Comparison of ENCODE assay signal across 23 cellular contexts in genomic region chr11:102551188-102551781, GRCh38. TPM values are rescaled to one million over a fixed set of nuclear protein-coding genes. Genes with fewer than 3 reads are reported as not detected.
DNase-seq lines count a peak whose midpoint lies in the region; ATAC-seq, FAIRE-seq and TF ChIP-seq lines count a peak whose summit lies in the region.
"Had no signal": no experiment of that assay in that cellular context is flagged by ENCODE, and none has a peak within 500 bp of the region (broad histone marks: within the 10 kb centered on the region; RNA-seq: fewer than 3 reads in every experiment).

No MANE protein-coding gene starts in this region.

- H3K27me3 ChIP-seq in H9 (ENCODE audit: insufficient read depth, low read length), result no peaks in the 10 kb centered on the region
- no peaks in the 10 kb centered on the region for H3K27me3 ChIP-seq in GM12878 (replicated peaks in 1 of 2; ENCODE audit: control insufficient read depth in 2 of 2, insufficient read depth in 2 of 2, low read length in 1 of 2)
- H3K27me3 ChIP-seq in neuronal stem cell (ENCODE audit: control insufficient read depth in 3 of 3, insufficient read depth in 3 of 3, low read depth in 1 of 3, low read length in 3 of 3), result no peaks in the 10 kb centered on the region
- H3K27me3 ChIP-seq: brain microvascular endothelial cell, testis had no signal

- H2BK20ac ChIP-seq in H9 (ENCODE audit: low read depth, low read length, poor library complexity, severe bottlenecking), result no peak overlapping the region

- H3K4me3 Mint-ChIP-seq in H9, result no peak overlapping the region
- H3K4me3 Mint-ChIP-seq: activated CD4-positive, alpha-beta memory T cell treated with anti-CD3 and anti-CD28 coated beads for 36 hours had no signal

- intact Hi-C loops in GM12878 (cut with micrococcal nuclease; ENCODE audit: unreplicated experiment), result no loop called here

- H3K14ac ChIP-seq in H9 (ENCODE audit: insufficient read depth, low read length), result no peak overlapping the region
- no peak overlapping the region for H3K14ac ChIP-seq in neuronal stem cell (ENCODE audit: low read length)

- H3K36me3 ChIP-seq in GM12878 (ENCODE audit: control insufficient read depth in 2 of 2, insufficient read depth in 2 of 2, low read length in 1 of 2) (no peaks in the 10 kb centered on the region), neuronal stem cell (replicated peaks in 1 of 2; ENCODE audit: control insufficient read depth in 2 of 2, insufficient read depth in 2 of 2, low read length in 2 of 2) (no peaks in the 10 kb centered on the region)
- H3K36me3 ChIP-seq: brain microvascular endothelial cell, WERI-Rb-1 had no signal

- no peak for FAIRE-seq in GM12878 (lab: Jason Lieb, UNC)
- FAIRE-seq: small intestine had no signal

- H2BK5ac ChIP-seq in H9 (ENCODE audit: insufficient read length, low read length) (no peak overlapping the region), neuronal stem cell (ENCODE audit: low read length) (no peak overlapping the region)

- peaks cover 2% of the 10 kb centered on the region for H3K4me1 ChIP-seq in H9 (ENCODE audit: insufficient read depth, low read length)
- peaks cover 49% of the 10 kb centered on the region for H3K4me1 ChIP-seq in GM12878 (ENCODE audit: control insufficient read depth, insufficient read depth, low read length)
- peaks cover 0 to 6% of the 10 kb centered on the region in 2 donors for H3K4me1 ChIP-seq in neuronal stem cell (ENCODE audit: control insufficient read depth in 2 of 2, insufficient read depth in 1 of 2, low read depth in 1 of 2, low read length in 2 of 2)
- H3K4me1 ChIP-seq: parathyroid adenoma, testis had no signal

- no peak overlapping the region for H3K9ac ChIP-seq in H9 (ENCODE audit: extremely low read depth, insufficient read length, low read length)
- no peak overlapping the region for H3K9ac ChIP-seq in GM12878 (ENCODE audit: control insufficient read depth, insufficient read depth, low read length)
- H3K9ac ChIP-seq in neuronal stem cell (ENCODE audit: low read depth, low read length, poor library complexity), result no peak overlapping the region
- H3K9ac ChIP-seq: parathyroid adenoma had no signal

- H2AK5ac ChIP-seq in H9 (ENCODE audit: insufficient read length, low read length), result no peak overlapping the region
- no peak overlapping the region for H2AK5ac ChIP-seq in neuronal stem cell (ENCODE audit: low read depth, low read length)

- no peak overlapping the region for H3T11ph ChIP-seq in H9 (ENCODE audit: low read length)

- H3K23me2 ChIP-seq in H9 (ENCODE audit: insufficient read length, low read depth, low read length, poor library complexity, severe bottlenecking), result no peaks in the 10 kb centered on the region

- no peak overlapping the region for H2AFZ ChIP-seq in H9 (ENCODE audit: low read length)
- peak overlapping the region; percentile 71 for H2AFZ ChIP-seq in GM12878 (ENCODE audit: control insufficient read depth, low read depth, low read length)
- H2AFZ ChIP-seq in neuronal stem cell (ENCODE audit: low read length), result peak overlapping the region; percentile 8
- H2AFZ ChIP-seq: parathyroid adenoma had no signal

- H3K56ac ChIP-seq in H9 (ENCODE audit: insufficient read length, low read depth, low read length), result no peak overlapping the region

- POLR2A ChIA-PET in GM12878 (lab: Charles Lee), result interaction anchor here (0.7 to 7.8 kb wide), 13 partner anchors 8 to 61 kb away, joined by 3 to 67 read pairs (median 4); partner anchors contain the start of gene MMP7

- TF ChIP-seq POLR2A in GM12878 (IDR thresholded peaks at IDR 0.05; ENCODE audit: low read depth, low read length), result no peak

- TF ChIP-seq CTCF in H9 (conservative IDR thresholded peaks at IDR 0.05) (no peak), GM12878 (IDR thresholded peaks at IDR 0.05 in 2 of 3, conservative IDR thresholded peaks at IDR 0.05 in 1 of 3; ENCODE audit: control insufficient read depth in 2 of 3, extremely low read depth in 1 of 3, insufficient read depth in 1 of 3, low read depth in 3 of 3, low read length in 3 of 3) (no peak)

- WGBS in H9 (ENCODE audit: extremely low coverage, insufficient read length, low lambda C conversion rate), result no CpG with 5 or more reads among the region's 6 CpGs
- 78% methylated on average over 6 of the region's 6 CpGs for WGBS in GM12878 (ENCODE audit: insufficient coverage, insufficient replicate concordance, low lambda C conversion rate, missing lambda C conversion rate)
- no CpG with 5 or more reads among the region's 6 CpGs for WGBS in neuronal stem cell (ENCODE audit: extremely low coverage in 2 of 2, insufficient read length in 2 of 2, insufficient replicate concordance in 1 of 2), 2 donors

- H3K27ac ChIP-seq in H9 (ENCODE audit: insufficient read length, low read depth, low read length) (no peak overlapping the region), GM12878 (ENCODE audit: control insufficient read depth, insufficient read depth) (peak overlapping the region; percentile 20; the same call in 1 of the 2 replicates), neuronal stem cell (replicated peaks; ENCODE audit: low read length) (no peak overlapping the region)
- H3K27ac ChIP-seq: brain microvascular endothelial cell, parathyroid adenoma, RWPE1, testis, WERI-Rb-1 had no signal

- no peak overlapping the region for H3K23ac ChIP-seq in H9 (ENCODE audit: insufficient read length, low read depth, low read length)
- H3K23ac ChIP-seq in neuronal stem cell (ENCODE audit: low read depth, low read length, poor library complexity), result no peak overlapping the region

- H3K36me3 Mint-ChIP-seq in H9 (ENCODE audit: insufficient read depth in 1 of 3, low read depth in 3 of 3), result no peaks in the 10 kb centered on the region
- H3K36me3 Mint-ChIP-seq: activated CD4-positive, alpha-beta memory T cell treated with anti-CD3 and anti-CD28 coated beads for 36 hours had no signal

- in situ Hi-C loops in GM12878 (cut with MboI), result no loop called here

- H4K5ac ChIP-seq in H9 (ENCODE audit: insufficient read length, low read depth, low read length), result peak overlapping the region; percentile 26

- H3K9me3 ChIP-seq in H9 (ENCODE audit: control insufficient read depth, low read depth, low read length), result no peaks in the 10 kb centered on the region
- H3K9me3 ChIP-seq in GM12878 (replicated peaks; ENCODE audit: control insufficient read depth, insufficient read depth, low read length), result no peaks in the 10 kb centered on the region; the same call in 2 of the 3 replicates
- no peaks in the 10 kb centered on the region for H3K9me3 ChIP-seq in neuronal stem cell (replicated peaks in 1 of 2; ENCODE audit: control insufficient read depth in 2 of 2, insufficient read depth in 1 of 2, low read depth in 1 of 2, low read length in 2 of 2)
- H3K9me3 ChIP-seq: testis had no signal

- H2BK12ac ChIP-seq in H9 (ENCODE audit: insufficient read length, low read depth, low read length) (no peak overlapping the region), neuronal stem cell (ENCODE audit: low read length) (no peak overlapping the region)

- H2BK15ac ChIP-seq in H9 (ENCODE audit: low read depth, low read length) (no peak overlapping the region), neuronal stem cell (ENCODE audit: low read length) (no peak overlapping the region)

- RAD21 ChIA-PET in GM12878 (lab: Charles Lee; ENCODE audit: unreplicated experiment), result interaction anchor here (0.9 to 8.4 kb wide), 18 partner anchors 8 to 207 kb away, joined by 3 to 143 read pairs (median 10); partner anchors contain the start of gene MMP7

- no peak overlapping the region for H3K27ac Mint-ChIP-seq in H9
- H3K27ac Mint-ChIP-seq: activated CD4-positive, alpha-beta memory T cell treated with anti-CD3 and anti-CD28 coated beads for 36 hours had no signal

- H3K79me2 ChIP-seq in H9 (ENCODE audit: insufficient read depth, low read length) (no peaks in the 10 kb centered on the region), GM12878 (ENCODE audit: control insufficient read depth, insufficient read depth, low read length) (no peaks in the 10 kb centered on the region)
- H3K79me2 ChIP-seq: parathyroid adenoma had no signal

- peaks cover 8 to 11% of the 10 kb centered on the region in 2 experiments for H3K4me1 Mint-ChIP-seq in H9

- DNase-seq in DMS53 treated with DMSO at 0.1 percent for 48 hours (lab: John Stamatoyannopoulos, UW; ENCODE audit: unreplicated experiment) (peak; percentile 18), H9 (no peak), GM12878 (ENCODE audit: low read depth, low spot score) (no peak), neuronal stem cell (ENCODE audit: low spot score) (no peak), NCI-H345 (lab: John Stamatoyannopoulos, UW) (no peak), NCI-H2171 treated with DMSO at 0.1 percent for 48 hours (lab: John Stamatoyannopoulos, UW) (no peak)
- DNase-seq: activated CD4-positive, alpha-beta memory T cell treated with anti-CD3 and anti-CD28 coated beads for 36 hours; activated naive CD4-positive, alpha-beta T cell treated with anti-CD3 and anti-CD28 coated beads, Interleukin-2, amount 50 U/mL, for 16 hours; activated T-cell treated with anti-CD3 and anti-CD28 coated beads, Interleukin-2, amount 50 U/mL, for 1 hour; brain microvascular endothelial cell; dermis blood vessel endothelial cell; GF-D8; H7; NCI-H2029; small intestine; stimulated activated CD4-positive, alpha-beta T cell treated with anti-CD3 and anti-CD28 coated beads, Interleukin-4, amount 100 ng/mL, for 4 hours; stimulated activated CD8-positive, alpha-beta memory T cell treated with anti-CD3 and anti-CD28 coated beads, Interleukin-4, amount 100 ng/mL, for 48 hours; testis; WERI-Rb-1 had no signal

- H4K20me1 ChIP-seq in H9 (ENCODE audit: control insufficient read depth, insufficient read depth, insufficient read length) (no peaks in the 10 kb centered on the region), GM12878 (ENCODE audit: control insufficient read depth, insufficient read depth) (no peaks in the 10 kb centered on the region)

- H3K79me1 ChIP-seq in H9 (ENCODE audit: insufficient read depth, low read depth, low read length, poor library complexity, severe bottlenecking) (no peaks in the 10 kb centered on the region), neuronal stem cell (ENCODE audit: low read depth, low read length) (no peaks in the 10 kb centered on the region)

- H2BK120ac ChIP-seq in H9 (ENCODE audit: low read depth, low read length, poor library complexity, severe bottlenecking), result no peak overlapping the region
- H2BK120ac ChIP-seq in neuronal stem cell (ENCODE audit: low read depth, low read length), result no peak overlapping the region

- SMC1A ChIA-PET in GM12878 (lab: Charles Lee; ENCODE audit: uncharacterized antibody, unreplicated experiment), result interaction anchor here (0.7 to 18.2 kb wide), 16 partner anchors 8 to 121 kb away, joined by 3 to 399 read pairs (median 6); partner anchors contain the start of gene MMP7

- H4K91ac ChIP-seq in H9 (ENCODE audit: insufficient read length, low read depth, low read length), result no peak overlapping the region
- no peak overlapping the region for H4K91ac ChIP-seq in neuronal stem cell (ENCODE audit: low read depth, low read length, poor library complexity)

- ATAC-seq in GM12878 (peak; percentile 4; the same call in 1 of the 3 replicates), HG03439 (IDR thresholded peaks at IDR 0.05; ENCODE audit: unreplicated experiment) (no peak), GM21423 (IDR thresholded peaks at IDR 0.05; ENCODE audit: unreplicated experiment) (no peak)

- TF ChIP-seq RAD21 in GM12878 (IDR thresholded peaks at IDR 0.05; ENCODE audit: insufficient read depth, low read depth, low read length), result no peak

- 0 out of 4 replicates have a peak, but pooled peaks of 1 of the 2 experiments have one; percentile 17 for TF ChIP-seq EP300 in GM12878 (IDR thresholded peaks at IDR 0.05; ENCODE audit: borderline replicate concordance in 1 of 2, control insufficient read depth in 1 of 2, low read depth in 2 of 2, low read length in 2 of 2)

- H3K27me3 Mint-ChIP-seq in H9 (ENCODE audit: low read depth), result no peaks in the 10 kb centered on the region

- CTCF ChIA-PET in GM12878 (lab: Yijun Ruan, JAX), result interaction anchor here (0.7 to 9.1 kb wide), 14 partner anchors 9 to 257 kb away, joined by 3 to 110 read pairs (median 6); no protein-coding TSS in a partner anchor

- H3K4ac ChIP-seq in H9 (ENCODE audit: low read depth, low read length), result no peak overlapping the region
- no peak overlapping the region for H3K4ac ChIP-seq in neuronal stem cell (ENCODE audit: low read length)

- H3K9me3 Mint-ChIP-seq in H9, result no peaks in the 10 kb centered on the region
- H3K9me3 Mint-ChIP-seq: activated CD4-positive, alpha-beta memory T cell treated with anti-CD3 and anti-CD28 coated beads for 36 hours had no signal

- H3K4me2 ChIP-seq in H9 (ENCODE audit: insufficient read depth, insufficient read length, low read length) (no peak overlapping the region), GM12878 (ENCODE audit: control insufficient read depth, insufficient read depth) (peak overlapping the region; percentile 46), neuronal stem cell (ENCODE audit: insufficient read depth, low read length, poor library complexity, severe bottlenecking) (no peak overlapping the region)

- H4K8ac ChIP-seq in H9 (replicated peaks; ENCODE audit: insufficient read length, low read depth, low read length) (peak overlapping the region; percentile 69), neuronal stem cell (ENCODE audit: low read depth, low read length) (no peak overlapping the region)

- H3K4me3 ChIP-seq in GM12878, result peak overlapping the region; percentile 2; the same call in 1 of the 2 replicates
- H3K4me3 ChIP-seq in neuronal stem cell (ENCODE audit: low read length in 2 of 2), result no peak overlapping the region
- H3K4me3 ChIP-seq: testis had no signal

- H3K18ac ChIP-seq in H9 (ENCODE audit: insufficient read length, low read depth, low read length) (no peak overlapping the region), neuronal stem cell (ENCODE audit: low read length) (no peak overlapping the region)

- no TSS peak for BruUV-seq in GM12878 (replicated peaks; lab: Mats Ljungman, UMichigan)

RNA-seq across cellular contexts. Expression of gene MMP7, which starts 20.7 kb away (rescaled TPM):
- total RNA-seq in H9 (2021) (not detected in 2 replicates), GM12878 (2014; rRNA removed) (0.68 and 1.7 TPM in 2 replicates), GM12878 (2014; rRNA removed; fragmentation: Illumina TruSeq; extraction: Trizol) (1.1 and 1.7 TPM in 2 replicates), GM12878 (2021) (1.0 and 1.2 TPM in 2 replicates)
- 4.3 and 5.4 TPM in 2 replicates for total RNA-seq in GM12878 (2013; cell fraction: nucleolus; rRNA removed)
- 0.80 TPM for polyA plus RNA-seq in GM12878 (2011; ENCODE audit: low read depth)
- polyA plus RNA-seq in GM12878 (2011; rRNA removed) (18.0 and 19.9 TPM in 2 replicates), GM12878 (2014; fragmentation: Illumina TruSeq; extraction: Trizol) (0.62 and 1.2 TPM in 2 replicates), GM12878 (2014; fragmentation: Nextera tagmentation; extraction: Ambion mirVana) (1 to 10 TPM; 1.6 to 1.7 TPM), GM12878 (2014; rRNA removed) (0.52 and 0.92 TPM in 2 replicates), GM12878 (2016; fragmentation: Nextera tagmentation; extraction: Ambion mirVana) (under 1 TPM; 0.63 to 0.68 TPM)
- polyA plus RNA-seq in GM12878 (2011; cell fraction: cytosol; rRNA removed), result 11.7 and 14.3 TPM in 2 replicates
- 4.5 and 7.8 TPM in 2 replicates for polyA plus RNA-seq in GM12878 (2011; cell fraction: nucleus; rRNA removed)
- 1.4 TPM in 2 replicates for polyA plus RNA-seq in GM12878 (2012)
- 5.3 and 10.9 TPM in 2 replicates for polyA minus RNA-seq in GM12878 (2011; rRNA and poly(A)+ RNA removed)
- 2.5 and 2.7 TPM in 2 replicates for polyA minus RNA-seq in GM12878 (2011; cell fraction: cytosol; rRNA and poly(A)+ RNA removed)
- 0.97 and 1.1 TPM in 2 replicates for polyA minus RNA-seq in GM12878 (2011; cell fraction: nucleus; rRNA and poly(A)+ RNA removed)
- polyA plus RNA-seq in neuronal stem cell (2013, experiment 1 of 2), result not detected
- 0.04 TPM for polyA plus RNA-seq in neuronal stem cell (2013, experiment 2 of 2)
- total RNA-seq: activated CD4-positive, alpha-beta memory T cell treated with anti-CD3 and anti-CD28 coated beads for 36 hours; H7 had no signal
